27 cellular contexts compared by ENCODE assay signal in the genomic region with DNA sequence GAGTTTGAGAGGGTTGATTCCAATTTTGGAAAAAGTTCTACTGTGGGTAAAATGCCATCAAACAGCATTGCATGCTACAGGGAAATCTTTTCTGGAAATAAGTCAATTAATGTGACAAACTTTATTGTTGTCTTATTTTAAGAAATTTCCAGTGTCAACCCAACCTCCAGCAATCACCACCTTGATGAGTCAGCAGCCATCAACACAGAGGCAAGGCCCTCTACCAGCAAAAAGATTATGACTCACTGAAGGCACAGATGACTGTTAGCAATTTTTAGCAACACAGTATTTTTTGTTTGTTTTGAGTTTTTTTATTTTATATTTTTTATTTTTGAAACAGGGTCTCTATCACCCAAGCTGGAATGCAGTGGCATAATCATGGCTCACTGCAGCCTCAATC.
A peak's percentile ranks its signal among the peaks of the same experiment; 100 is the strongest.
DNase-seq lines count a peak whose midpoint lies in the region; FAIRE-seq and TF ChIP-seq lines count a peak whose summit lies in the region.
"Had no signal": no experiment of that assay in that cellular context is flagged by ENCODE, and none has a peak within 500 bp of the region (broad histone marks: within the 10 kb centered on the region; RNA-seq: fewer than 3 reads in every experiment).

No MANE protein-coding gene starts in this region.

- no peaks in the 10 kb centered on the region for H3K36me3 ChIP-seq in bronchial epithelial cell (ENCODE audit: control insufficient read depth, insufficient read depth, low read length)
- H3K36me3 ChIP-seq: BLaER1, colonic mucosa, esophagus squamous epithelium, neural progenitor cell, prostate gland had no signal

- H3K9me3 Mint-ChIP-seq in progenitor cell of endocrine pancreas (ENCODE audit: low read depth): peaks cover 20% of the 10 kb centered on the region
- H3K9me3 Mint-ChIP-seq: activated T-helper 1 cell treated with anti-CD3 and anti-CD28 coated beads, Interleukin-12 subunit alpha, Interleukin-12 subunit beta, Interleukin-2, Interleukin-4 antibody, amounts not matched to agents 30 ng/mL and 10 ng/mL and 1 ng/mL, durations not matched to agents 14 hours and 24 hours and 36 hours; neural progenitor cell had no signal

- H3K4me1 Mint-ChIP-seq in progenitor cell of endocrine pancreas (ENCODE audit: low read depth): no peaks in the 10 kb centered on the region
- H3K4me1 Mint-ChIP-seq: IgD-negative memory B cell had no signal

- no peak overlapping the region for H3K4me3 Mint-ChIP-seq in progenitor cell of endocrine pancreas (ENCODE audit: low read depth)
- H3K4me3 Mint-ChIP-seq: activated T-helper 1 cell treated with anti-CD3 and anti-CD28 coated beads, Interleukin-12 subunit alpha, Interleukin-12 subunit beta, Interleukin-2, Interleukin-4 antibody, amounts not matched to agents 30 ng/mL and 10 ng/mL and 1 ng/mL, durations not matched to agents 14 hours and 24 hours and 36 hours; brain; IgD-negative memory B cell; neural progenitor cell had no signal

- peak; percentile 1 for DNase-seq in NK-92 treated with Interleukin-12 subunit alpha and Interleukin-12 subunit beta, amount 100 ng/mL, for 24 hours (lab: John Stamatoyannopoulos, UW)
- DNase-seq in NK-92 (lab: John Stamatoyannopoulos, UW; ENCODE audit: unreplicated experiment) (no peak), bronchial epithelial cell (ENCODE audit: low read depth) (peak; percentile 77), posterior vena cava (ENCODE audit: low spot score) (no peak), Ammon's horn (ENCODE audit: low spot score) (no peak), progenitor cell of endocrine pancreas (ENCODE audit: low spot score, unreplicated experiment) (no peak)
- DNase-seq in stimulated activated CD4-positive, alpha-beta T cell treated with anti-CD3 and anti-CD28 coated beads, Interleukin-1b, Interleukin-23, amount 100 ng/mL, for 48 hours: peak; percentile 38
- DNase-seq in stimulated activated CD4-positive, alpha-beta T cell treated with anti-CD3 and anti-CD28 coated beads, Interleukin-12 subunit alpha, Interleukin-12 subunit beta, amount 100 ng/mL, for 4 hours: no peak
- DNase-seq: activated CD4-positive, CD25-positive, alpha-beta regulatory T cell; Caco-2; colonic mucosa; esophagus squamous epithelium; H7; kidney; MM.1S; NCI-H524; stimulated activated CD4-positive, alpha-beta T cell treated with anti-CD3 and anti-CD28 coated beads, Interleukin-2, amount 100 ng/mL, for 48 hours; stimulated activated naive CD8-positive, alpha-beta T cell treated with anti-CD3 and anti-CD28 coated beads, Interleukin-15, Interleukin-2, amounts not matched to agents 100 U/mL and 50 U/mL, for 24 hours; T-helper 9 cell had no signal

- H3K4me3 ChIP-seq in bronchial epithelial cell (ENCODE audit: low read depth, low read length): no peak overlapping the region
- H3K4me3 ChIP-seq: BLaER1, colonic mucosa, esophagus squamous epithelium, lung, neural progenitor cell, prostate gland had no signal

- no peaks in the 10 kb centered on the region for H3K27me3 ChIP-seq in bronchial epithelial cell (ENCODE audit: control insufficient read depth, insufficient read depth, low read length)
- H3K27me3 ChIP-seq: BLaER1, colonic mucosa, esophagus squamous epithelium, neural progenitor cell had no signal

- intact Hi-C loops in posterior vena cava (cut with DNase I): no loop called here

- no peak for TF ChIP-seq CTCF in bronchial epithelial cell (IDR thresholded peaks at IDR 0.05; ENCODE audit: insufficient read depth, low read length, severe bottlenecking)
- TF ChIP-seq CTCF in progenitor cell of endocrine pancreas (IDR thresholded peaks at IDR 0.05; ENCODE audit: unreplicated experiment): no peak

- H3K27ac Mint-ChIP-seq in progenitor cell of endocrine pancreas: no peak overlapping the region
- H3K27ac Mint-ChIP-seq: activated T-helper 1 cell treated with anti-CD3 and anti-CD28 coated beads, Interleukin-12 subunit alpha, Interleukin-12 subunit beta, Interleukin-2, Interleukin-4 antibody, amounts not matched to agents 30 ng/mL and 10 ng/mL and 1 ng/mL, durations not matched to agents 14 hours and 24 hours and 36 hours; brain; IgD-negative memory B cell; neural progenitor cell had no signal

- no peak for FAIRE-seq in bronchial epithelial cell (lab: Jason Lieb, UNC)
- FAIRE-seq: A204.1, kidney had no signal

- no peaks in the 10 kb centered on the region for H3K27me3 Mint-ChIP-seq in progenitor cell of endocrine pancreas
- H3K27me3 Mint-ChIP-seq: brain had no signal

- H3K36me3 Mint-ChIP-seq in progenitor cell of endocrine pancreas (ENCODE audit: insufficient read depth): no peaks in the 10 kb centered on the region
- H3K36me3 Mint-ChIP-seq: brain, IgD-negative memory B cell, neural progenitor cell had no signal

Comparison
In these comparisons a context has a peak if more than half of its experiments do, and no peak if none do; other contexts are left out.
1. DNase-seq: peak in NK-92 treated with Interleukin-12 subunit alpha and Interleukin-12 subunit beta, amount 100 ng/mL, for 24 hours (single experiment), stimulated activated CD4-positive, alpha-beta T cell treated with anti-CD3 and anti-CD28 coated beads, Interleukin-1b, Interleukin-23, amount 100 ng/mL, for 48 hours (single experiment) and bronchial epithelial cell (single experiment); none in NK-92 (single experiment), stimulated activated CD4-positive, alpha-beta T cell treated with anti-CD3 and anti-CD28 coated beads, Interleukin-12 subunit alpha, Interleukin-12 subunit beta, amount 100 ng/mL, for 4 hours (single experiment), posterior vena cava (single experiment), Ammon's horn (single experiment) and progenitor cell of endocrine pancreas (single experiment).